Comparison of ENCODE assay signal across 1 cellular context in the genomic region with DNA sequence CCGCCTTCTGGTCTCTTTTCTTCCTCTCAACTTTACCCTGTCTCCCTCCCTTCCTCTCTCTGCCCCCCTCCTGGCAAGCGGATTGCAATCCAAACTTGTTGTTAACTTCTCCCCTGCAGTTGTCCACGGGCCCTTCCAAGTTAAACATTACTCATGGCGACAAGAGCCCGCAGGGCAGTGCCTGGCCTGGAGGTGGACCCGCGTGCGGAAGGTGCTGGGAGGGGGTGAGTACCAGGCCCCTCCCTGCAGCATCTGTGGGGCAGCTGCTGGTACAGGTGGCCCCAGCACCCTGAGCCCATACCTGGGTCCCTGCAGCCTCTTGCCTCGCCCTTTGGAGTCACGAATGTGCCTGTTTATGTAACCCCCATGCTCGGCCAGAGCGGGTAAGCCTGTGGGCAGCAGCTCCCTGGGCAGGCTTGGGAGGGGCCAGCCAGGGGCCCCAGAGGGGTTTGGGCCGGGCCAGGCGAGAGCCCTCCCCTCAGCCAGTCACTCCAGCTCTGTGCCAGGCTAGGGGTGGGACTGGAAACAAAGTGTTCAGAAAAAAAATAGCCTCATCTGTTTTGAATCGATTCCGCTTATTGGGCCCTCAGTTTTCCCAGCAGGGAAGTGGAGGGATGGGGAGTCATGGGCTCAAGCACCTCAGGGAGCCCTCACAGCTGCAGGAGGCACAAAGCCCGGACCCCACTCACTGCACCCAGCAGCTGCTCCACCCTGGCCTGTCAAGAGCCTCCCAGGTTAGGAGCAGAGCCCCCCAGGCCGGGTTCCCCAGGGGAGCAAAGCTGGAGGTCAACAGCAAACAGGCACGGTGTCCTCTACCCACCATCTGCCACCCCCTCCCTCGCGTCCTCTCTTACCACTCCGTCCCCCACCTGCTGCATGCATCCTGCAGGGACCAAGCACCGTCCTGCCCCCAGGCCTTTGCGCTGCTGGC.
A peak's percentile ranks its signal among the peaks of the same experiment; 100 is the strongest.
TF ChIP-seq lines count a peak whose summit lies in the region.

No MANE protein-coding gene starts in this region.

TF ChIP-seq in HepG2, 621 proteins besides CTCF, POLR2A, EP300 and RAD21 (continued from another document and continues in another):
- TF ChIP-seq, protein P1, sequence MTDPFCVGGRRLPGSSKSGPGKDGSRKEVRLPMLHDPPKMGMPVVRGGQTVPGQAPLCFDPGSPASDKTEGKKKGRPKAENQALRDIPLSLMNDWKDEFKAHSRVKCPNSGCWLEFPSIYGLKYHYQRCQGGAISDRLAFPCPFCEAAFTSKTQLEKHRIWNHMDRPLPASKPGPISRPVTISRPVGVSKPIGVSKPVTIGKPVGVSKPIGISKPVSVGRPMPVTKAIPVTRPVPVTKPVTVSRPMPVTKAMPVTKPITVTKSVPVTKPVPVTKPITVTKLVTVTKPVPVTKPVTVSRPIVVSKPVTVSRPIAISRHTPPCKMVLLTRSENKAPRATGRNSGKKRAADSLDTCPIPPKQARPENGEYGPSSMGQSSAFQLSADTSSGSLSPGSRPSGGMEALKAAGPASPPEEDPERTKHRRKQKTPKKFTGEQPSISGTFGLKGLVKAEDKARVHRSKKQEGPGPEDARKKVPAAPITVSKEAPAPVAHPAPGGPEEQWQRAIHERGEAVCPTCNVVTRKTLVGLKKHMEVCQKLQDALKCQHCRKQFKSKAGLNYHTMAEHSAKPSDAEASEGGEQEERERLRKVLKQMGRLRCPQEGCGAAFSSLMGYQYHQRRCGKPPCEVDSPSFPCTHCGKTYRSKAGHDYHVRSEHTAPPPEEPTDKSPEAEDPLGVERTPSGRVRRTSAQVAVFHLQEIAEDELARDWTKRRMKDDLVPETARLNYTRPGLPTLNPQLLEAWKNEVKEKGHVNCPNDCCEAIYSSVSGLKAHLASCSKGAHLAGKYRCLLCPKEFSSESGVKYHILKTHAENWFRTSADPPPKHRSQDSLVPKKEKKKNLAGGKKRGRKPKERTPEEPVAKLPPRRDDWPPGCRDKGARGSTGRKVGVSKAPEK (CRISPR knock-in tag; IDR thresholded peaks at IDR 0.05; ENCODE audit: borderline replicate concordance) = no peak
- TF ChIP-seq, protein P2, sequence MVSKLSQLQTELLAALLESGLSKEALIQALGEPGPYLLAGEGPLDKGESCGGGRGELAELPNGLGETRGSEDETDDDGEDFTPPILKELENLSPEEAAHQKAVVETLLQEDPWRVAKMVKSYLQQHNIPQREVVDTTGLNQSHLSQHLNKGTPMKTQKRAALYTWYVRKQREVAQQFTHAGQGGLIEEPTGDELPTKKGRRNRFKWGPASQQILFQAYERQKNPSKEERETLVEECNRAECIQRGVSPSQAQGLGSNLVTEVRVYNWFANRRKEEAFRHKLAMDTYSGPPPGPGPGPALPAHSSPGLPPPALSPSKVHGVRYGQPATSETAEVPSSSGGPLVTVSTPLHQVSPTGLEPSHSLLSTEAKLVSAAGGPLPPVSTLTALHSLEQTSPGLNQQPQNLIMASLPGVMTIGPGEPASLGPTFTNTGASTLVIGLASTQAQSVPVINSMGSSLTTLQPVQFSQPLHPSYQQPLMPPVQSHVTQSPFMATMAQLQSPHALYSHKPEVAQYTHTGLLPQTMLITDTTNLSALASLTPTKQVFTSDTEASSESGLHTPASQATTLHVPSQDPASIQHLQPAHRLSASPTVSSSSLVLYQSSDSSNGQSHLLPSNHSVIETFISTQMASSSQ (IDR thresholded peaks at IDR 0.05; ENCODE audit: low read depth) = peak; percentile 83
- TF ChIP-seq, protein P2 (CRISPR knock-in tag; IDR thresholded peaks at IDR 0.05; ENCODE audit: borderline replicate concordance) = no peak; the same call in 1 of the 2 replicates
- TF ChIP-seq ZNF343 (CRISPR knock-in tag; IDR thresholded peaks at IDR 0.05) (no peak), SRSF1 (optimal IDR thresholded peaks at IDR 0.05; ENCODE audit: low read depth, low read length) (peak; percentile 80), RAD51 (IDR thresholded peaks at IDR 0.05; ENCODE audit: borderline replicate concordance) (no peak), AKAP8 (CRISPR knock-in tag; IDR thresholded peaks at IDR 0.05) (no peak), HOXA7 (CRISPR knock-in tag; IDR thresholded peaks at IDR 0.05) (no peak), ZSCAN20 (CRISPR knock-in tag; IDR thresholded peaks at IDR 0.05; ENCODE audit: borderline replicate concordance) (no peak), TMF1 (CRISPR knock-in tag; IDR thresholded peaks at IDR 0.05; ENCODE audit: low read depth) (no peak), SOX6 (IDR thresholded peaks at IDR 0.05) (no peak), SOX6 (CRISPR knock-in tag; IDR thresholded peaks at IDR 0.05) (no peak), ATF1 (CRISPR knock-in tag; IDR thresholded peaks at IDR 0.05) (no peak), CBX2 (IDR thresholded peaks at IDR 0.05; ENCODE audit: low read depth, low read length) (no peak), CBX2 (CRISPR knock-in tag; IDR thresholded peaks at IDR 0.05; ENCODE audit: low read depth) (no peak), ZNF329 (CRISPR knock-in tag; IDR thresholded peaks at IDR 0.05; ENCODE audit: low read depth) (no peak; the same call in 1 of the 2 replicates)
- TF ChIP-seq, protein P3, sequence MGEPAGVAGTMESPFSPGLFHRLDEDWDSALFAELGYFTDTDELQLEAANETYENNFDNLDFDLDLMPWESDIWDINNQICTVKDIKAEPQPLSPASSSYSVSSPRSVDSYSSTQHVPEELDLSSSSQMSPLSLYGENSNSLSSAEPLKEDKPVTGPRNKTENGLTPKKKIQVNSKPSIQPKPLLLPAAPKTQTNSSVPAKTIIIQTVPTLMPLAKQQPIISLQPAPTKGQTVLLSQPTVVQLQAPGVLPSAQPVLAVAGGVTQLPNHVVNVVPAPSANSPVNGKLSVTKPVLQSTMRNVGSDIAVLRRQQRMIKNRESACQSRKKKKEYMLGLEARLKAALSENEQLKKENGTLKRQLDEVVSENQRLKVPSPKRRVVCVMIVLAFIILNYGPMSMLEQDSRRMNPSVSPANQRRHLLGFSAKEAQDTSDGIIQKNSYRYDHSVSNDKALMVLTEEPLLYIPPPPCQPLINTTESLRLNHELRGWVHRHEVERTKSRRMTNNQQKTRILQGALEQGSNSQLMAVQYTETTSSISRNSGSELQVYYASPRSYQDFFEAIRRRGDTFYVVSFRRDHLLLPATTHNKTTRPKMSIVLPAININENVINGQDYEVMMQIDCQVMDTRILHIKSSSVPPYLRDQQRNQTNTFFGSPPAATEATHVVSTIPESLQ (CRISPR knock-in tag; conservative IDR thresholded peaks at IDR 0.05) = no peak
- TF ChIP-seq, protein P4, sequence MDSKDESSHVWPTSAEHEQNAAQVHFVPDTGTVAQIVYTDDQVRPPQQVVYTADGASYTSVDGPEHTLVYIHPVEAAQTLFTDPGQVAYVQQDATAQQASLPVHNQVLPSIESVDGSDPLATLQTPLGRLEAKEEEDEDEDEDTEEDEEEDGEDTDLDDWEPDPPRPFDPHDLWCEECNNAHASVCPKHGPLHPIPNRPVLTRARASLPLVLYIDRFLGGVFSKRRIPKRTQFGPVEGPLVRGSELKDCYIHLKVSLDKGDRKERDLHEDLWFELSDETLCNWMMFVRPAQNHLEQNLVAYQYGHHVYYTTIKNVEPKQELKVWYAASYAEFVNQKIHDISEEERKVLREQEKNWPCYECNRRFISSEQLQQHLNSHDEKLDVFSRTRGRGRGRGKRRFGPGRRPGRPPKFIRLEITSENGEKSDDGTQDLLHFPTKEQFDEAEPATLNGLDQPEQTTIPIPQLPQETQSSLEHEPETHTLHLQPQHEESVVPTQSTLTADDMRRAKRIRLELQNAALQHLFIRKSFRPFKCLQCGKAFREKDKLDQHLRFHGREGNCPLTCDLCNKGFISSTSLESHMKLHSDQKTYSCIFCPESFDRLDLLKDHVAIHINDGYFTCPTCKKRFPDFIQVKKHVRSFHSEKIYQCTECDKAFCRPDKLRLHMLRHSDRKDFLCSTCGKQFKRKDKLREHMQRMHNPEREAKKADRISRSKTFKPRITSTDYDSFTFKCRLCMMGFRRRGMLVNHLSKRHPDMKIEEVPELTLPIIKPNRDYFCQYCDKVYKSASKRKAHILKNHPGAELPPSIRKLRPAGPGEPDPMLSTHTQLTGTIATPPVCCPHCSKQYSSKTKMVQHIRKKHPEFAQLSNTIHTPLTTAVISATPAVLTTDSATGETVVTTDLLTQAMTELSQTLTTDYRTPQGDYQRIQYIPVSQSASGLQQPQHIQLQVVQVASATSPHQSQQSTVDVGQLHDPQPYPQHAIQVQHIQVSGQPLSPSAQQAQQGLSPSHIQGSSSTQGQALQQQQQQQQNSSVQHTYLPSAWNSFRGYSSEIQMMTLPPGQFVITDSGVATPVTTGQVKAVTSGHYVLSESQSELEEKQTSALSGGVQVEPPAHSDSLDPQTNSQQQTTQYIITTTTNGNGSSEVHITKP (CRISPR knock-in tag; IDR thresholded peaks at IDR 0.05; ENCODE audit: low read depth) = peak; percentile 87
- TF ChIP-seq, protein P5, sequence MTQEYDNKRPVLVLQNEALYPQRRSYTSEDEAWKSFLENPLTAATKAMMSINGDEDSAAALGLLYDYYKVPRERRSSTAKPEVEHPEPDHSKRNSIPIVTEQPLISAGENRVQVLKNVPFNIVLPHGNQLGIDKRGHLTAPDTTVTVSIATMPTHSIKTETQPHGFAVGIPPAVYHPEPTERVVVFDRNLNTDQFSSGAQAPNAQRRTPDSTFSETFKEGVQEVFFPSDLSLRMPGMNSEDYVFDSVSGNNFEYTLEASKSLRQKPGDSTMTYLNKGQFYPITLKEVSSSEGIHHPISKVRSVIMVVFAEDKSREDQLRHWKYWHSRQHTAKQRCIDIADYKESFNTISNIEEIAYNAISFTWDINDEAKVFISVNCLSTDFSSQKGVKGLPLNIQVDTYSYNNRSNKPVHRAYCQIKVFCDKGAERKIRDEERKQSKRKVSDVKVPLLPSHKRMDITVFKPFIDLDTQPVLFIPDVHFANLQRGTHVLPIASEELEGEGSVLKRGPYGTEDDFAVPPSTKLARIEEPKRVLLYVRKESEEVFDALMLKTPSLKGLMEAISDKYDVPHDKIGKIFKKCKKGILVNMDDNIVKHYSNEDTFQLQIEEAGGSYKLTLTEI (CRISPR knock-in tag; conservative IDR thresholded peaks at IDR 0.05) = no peak
- TF ChIP-seq, protein P6, sequence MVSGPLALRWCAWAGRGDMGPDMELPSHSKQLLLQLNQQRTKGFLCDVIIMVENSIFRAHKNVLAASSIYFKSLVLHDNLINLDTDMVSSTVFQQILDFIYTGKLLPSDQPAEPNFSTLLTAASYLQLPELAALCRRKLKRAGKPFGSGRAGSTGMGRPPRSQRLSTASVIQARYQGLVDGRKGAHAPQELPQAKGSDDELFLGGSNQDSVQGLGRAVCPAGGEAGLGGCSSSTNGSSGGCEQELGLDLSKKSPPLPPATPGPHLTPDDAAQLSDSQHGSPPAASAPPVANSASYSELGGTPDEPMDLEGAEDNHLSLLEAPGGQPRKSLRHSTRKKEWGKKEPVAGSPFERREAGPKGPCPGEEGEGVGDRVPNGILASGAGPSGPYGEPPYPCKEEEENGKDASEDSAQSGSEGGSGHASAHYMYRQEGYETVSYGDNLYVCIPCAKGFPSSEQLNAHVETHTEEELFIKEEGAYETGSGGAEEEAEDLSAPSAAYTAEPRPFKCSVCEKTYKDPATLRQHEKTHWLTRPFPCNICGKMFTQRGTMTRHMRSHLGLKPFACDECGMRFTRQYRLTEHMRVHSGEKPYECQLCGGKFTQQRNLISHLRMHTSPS (CRISPR knock-in tag; IDR thresholded peaks at IDR 0.05; ENCODE audit: low read depth) = peak; percentile 75; the same call in 1 of the 2 replicates
- TF ChIP-seq, protein P7, sequence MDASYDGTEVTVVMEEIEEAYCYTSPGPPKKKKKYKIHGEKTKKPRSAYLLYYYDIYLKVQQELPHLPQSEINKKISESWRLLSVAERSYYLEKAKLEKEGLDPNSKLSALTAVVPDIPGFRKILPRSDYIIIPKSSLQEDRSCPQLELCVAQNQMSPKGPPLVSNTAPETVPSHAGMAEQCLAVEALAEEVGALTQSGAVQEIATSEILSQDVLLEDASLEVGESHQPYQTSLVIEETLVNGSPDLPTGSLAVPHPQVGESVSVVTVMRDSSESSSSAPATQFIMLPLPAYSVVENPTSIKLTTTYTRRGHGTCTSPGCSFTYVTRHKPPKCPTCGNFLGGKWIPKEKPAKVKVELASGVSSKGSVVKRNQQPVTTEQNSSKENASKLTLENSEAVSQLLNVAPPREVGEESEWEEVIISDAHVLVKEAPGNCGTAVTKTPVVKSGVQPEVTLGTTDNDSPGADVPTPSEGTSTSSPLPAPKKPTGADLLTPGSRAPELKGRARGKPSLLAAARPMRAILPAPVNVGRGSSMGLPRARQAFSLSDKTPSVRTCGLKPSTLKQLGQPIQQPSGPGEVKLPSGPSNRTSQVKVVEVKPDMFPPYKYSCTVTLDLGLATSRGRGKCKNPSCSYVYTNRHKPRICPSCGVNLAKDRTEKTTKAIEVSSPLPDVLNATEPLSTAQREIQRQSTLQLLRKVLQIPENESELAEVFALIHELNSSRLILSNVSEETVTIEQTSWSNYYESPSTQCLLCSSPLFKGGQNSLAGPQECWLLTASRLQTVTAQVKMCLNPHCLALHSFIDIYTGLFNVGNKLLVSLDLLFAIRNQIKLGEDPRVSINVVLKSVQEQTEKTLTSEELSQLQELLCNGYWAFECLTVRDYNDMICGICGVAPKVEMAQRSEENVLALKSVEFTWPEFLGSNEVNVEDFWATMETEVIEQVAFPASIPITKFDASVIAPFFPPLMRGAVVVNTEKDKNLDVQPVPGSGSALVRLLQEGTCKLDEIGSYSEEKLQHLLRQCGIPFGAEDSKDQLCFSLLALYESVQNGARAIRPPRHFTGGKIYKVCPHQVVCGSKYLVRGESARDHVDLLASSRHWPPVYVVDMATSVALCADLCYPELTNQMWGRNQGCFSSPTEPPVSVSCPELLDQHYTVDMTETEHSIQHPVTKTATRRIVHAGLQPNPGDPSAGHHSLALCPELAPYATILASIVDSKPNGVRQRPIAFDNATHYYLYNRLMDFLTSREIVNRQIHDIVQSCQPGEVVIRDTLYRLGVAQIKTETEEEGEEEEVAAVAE (CRISPR knock-in tag; IDR thresholded peaks at IDR 0.05; ENCODE audit: borderline replicate concordance) = no peak
- TF ChIP-seq, protein P8, sequence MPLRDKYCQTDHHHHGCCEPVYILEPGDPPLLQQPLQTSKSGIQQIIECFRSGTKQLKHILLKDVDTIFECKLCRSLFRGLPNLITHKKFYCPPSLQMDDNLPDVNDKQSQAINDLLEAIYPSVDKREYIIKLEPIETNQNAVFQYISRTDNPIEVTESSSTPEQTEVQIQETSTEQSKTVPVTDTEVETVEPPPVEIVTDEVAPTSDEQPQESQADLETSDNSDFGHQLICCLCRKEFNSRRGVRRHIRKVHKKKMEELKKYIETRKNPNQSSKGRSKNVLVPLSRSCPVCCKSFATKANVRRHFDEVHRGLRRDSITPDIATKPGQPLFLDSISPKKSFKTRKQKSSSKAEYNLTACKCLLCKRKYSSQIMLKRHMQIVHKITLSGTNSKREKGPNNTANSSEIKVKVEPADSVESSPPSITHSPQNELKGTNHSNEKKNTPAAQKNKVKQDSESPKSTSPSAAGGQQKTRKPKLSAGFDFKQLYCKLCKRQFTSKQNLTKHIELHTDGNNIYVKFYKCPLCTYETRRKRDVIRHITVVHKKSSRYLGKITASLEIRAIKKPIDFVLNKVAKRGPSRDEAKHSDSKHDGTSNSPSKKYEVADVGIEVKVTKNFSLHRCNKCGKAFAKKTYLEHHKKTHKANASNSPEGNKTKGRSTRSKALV (CRISPR knock-in tag; IDR thresholded peaks at IDR 0.05) = no peak
